ENCODE assay signal across 9 cellular contexts in the genomic region with DNA sequence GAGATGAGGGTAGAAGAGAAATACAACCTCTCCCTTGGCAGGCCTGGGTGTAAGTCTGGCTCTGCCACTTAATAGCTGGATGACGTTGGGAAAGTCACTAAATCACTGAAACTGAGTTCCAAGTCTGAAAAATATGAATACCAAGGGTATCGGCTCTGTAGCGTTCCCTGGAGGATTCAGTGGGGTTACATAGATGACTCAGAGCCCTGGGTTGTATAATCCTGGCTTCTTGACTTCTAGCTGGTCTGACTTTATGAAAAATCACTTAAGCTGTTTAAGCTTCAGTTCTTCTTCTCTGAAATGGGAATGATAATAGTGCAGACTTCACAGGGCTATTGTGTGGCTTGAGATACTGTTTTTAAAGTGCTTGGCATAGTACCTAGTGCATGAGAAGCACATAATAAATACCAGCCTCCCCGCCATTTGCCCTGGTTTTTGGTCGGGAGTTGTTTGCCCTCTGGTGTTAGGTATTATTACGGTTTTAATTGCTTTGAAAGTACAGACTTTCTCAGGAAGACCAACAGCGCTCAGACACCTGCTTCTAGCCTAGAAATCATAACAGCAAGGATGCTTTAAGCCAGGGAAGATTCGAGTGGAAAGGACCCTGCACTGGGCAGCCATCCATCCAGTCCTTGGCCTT. TPM values are rescaled to one million over a fixed set of nuclear protein-coding genes. Genes with fewer than 3 reads are reported as not detected.
A peak's percentile ranks its signal among the peaks of the same experiment; 100 is the strongest.
DNase-seq lines count a peak whose midpoint lies in the region; ATAC-seq and TF ChIP-seq lines count a peak whose summit lies in the region.
"Had no signal": no experiment of that assay in that cellular context is flagged by ENCODE, and none has a peak within 500 bp of the region (broad histone marks: within the 10 kb centered on the region; RNA-seq: fewer than 3 reads in every experiment).

No MANE protein-coding gene starts in this region.

- H3K4me1 ChIP-seq in OCI-LY7 (ENCODE audit: insufficient read depth, low read length, poor library complexity, severe bottlenecking) (peaks cover 8% of the 10 kb centered on the region), esophagus muscularis mucosa (peaks cover 0 to 2% (median 0%) of the 10 kb centered on the region in 4 donors)

- H3K36me3 ChIP-seq in OCI-LY7 (ENCODE audit: insufficient read depth, low read length): peaks cover 95% of the 10 kb centered on the region
- peaks cover 0 to 6% (median 0%) of the 10 kb centered on the region in 4 donors for H3K36me3 ChIP-seq in esophagus muscularis mucosa

- H3K4me1 Mint-ChIP-seq in CD4-positive, alpha-beta T cell (ENCODE audit: low read depth): peaks cover 84% of the 10 kb centered on the region
- no peaks in the 10 kb centered on the region for H3K4me1 Mint-ChIP-seq in Calu3 (ENCODE audit: low read depth, unreplicated experiment)

- TF ChIP-seq POLR2A in esophagus muscularis mucosa (IDR thresholded peaks at IDR 0.05; ENCODE audit: low read depth): no peak

- no peak overlapping the region for H3K4me2 ChIP-seq in OCI-LY7 (ENCODE audit: low read length)

- peaks cover 90% of the 10 kb centered on the region for H3K36me3 Mint-ChIP-seq in CD4-positive, alpha-beta T cell (ENCODE audit: low read depth)
- no peaks in the 10 kb centered on the region for H3K36me3 Mint-ChIP-seq in Calu3 (ENCODE audit: insufficient read depth, unreplicated experiment)

- BruUV-seq in OCI-LY7 (replicated peaks; lab: Mats Ljungman, UMichigan) (no TSS peak), Calu3 (replicated peaks; lab: Mats Ljungman, UMichigan) (no TSS peak)

- H3K9me3 ChIP-seq in CD4-positive, alpha-beta T cell (ENCODE audit: control insufficient read depth, low read length): no peaks in the 10 kb centered on the region
- H3K9me3 ChIP-seq in OCI-LY7 (ENCODE audit: low read length) (no peaks in the 10 kb centered on the region), esophagus muscularis mucosa (no peaks in the 10 kb centered on the region)

- TF ChIP-seq CTCF in CD4-positive, alpha-beta T cell (IDR thresholded peaks at IDR 0.05): peak; percentile 27
- TF ChIP-seq CTCF in OCI-LY7 (conservative IDR thresholded peaks at IDR 0.05; ENCODE audit: low read length): peak; percentile 57
- no peak for TF ChIP-seq CTCF in Calu3 (IDR thresholded peaks at IDR 0.05; ENCODE audit: unreplicated experiment)
- TF ChIP-seq CTCF in esophagus muscularis mucosa (IDR thresholded peaks at IDR 0.05): no peak

- no peaks in the 10 kb centered on the region for H3K9me2 ChIP-seq in OCI-LY7 (ENCODE audit: insufficient read depth, low read length)

- peak overlapping the region; percentile 33 for H3K27ac ChIP-seq in CD4-positive, alpha-beta T cell (ENCODE audit: low read depth, low read length)
- H3K27ac ChIP-seq in OCI-LY7 (ENCODE audit: low read depth, low read length, poor library complexity, severe bottlenecking): no peak overlapping the region
- H3K27ac ChIP-seq in esophagus muscularis mucosa (replicated peaks in 1 of 4): no peak overlapping the region

- no peak overlapping the region for H3K4me3 ChIP-seq in OCI-LY7 (ENCODE audit: low read depth, low read length, poor library complexity, severe bottlenecking)
- no peak overlapping the region for H3K4me3 ChIP-seq in esophagus muscularis mucosa

- WGBS in esophagus muscularis mucosa: 78% methylated on average over 6 of the region's 8 CpGs

- H4K20me1 ChIP-seq in OCI-LY7 (ENCODE audit: insufficient read depth, low read length): no peaks in the 10 kb centered on the region

- H2AFZ ChIP-seq in OCI-LY7 (ENCODE audit: low read length): no peak overlapping the region

- DNase-seq in CD4-positive, alpha-beta T cell: peak in 4 of 10 experiments; percentile 12 to 32 (median 22)
- DNase-seq in OCI-LY7 (ENCODE audit: low spot score): peak; percentile 36
- DNase-seq in fibroblast of gingiva (ENCODE audit: low read depth): peak; percentile 38
- no peak for DNase-seq in Calu3
- DNase-seq in esophagus muscularis mucosa (ENCODE audit: extremely low spot score): no peak
- DNase-seq: activated T-cell treated with anti-CD3 and anti-CD28 coated beads, Interleukin-2, amount 50 U/mL, for 1 hour had no signal

- POLR2A ChIA-PET in CD4-positive, alpha-beta T cell (lab: Charles Lee): interaction anchor here (0.6 to 3.0 kb wide), 6 partner anchors 19 to 160 kb away, joined by 3 to 10 read pairs (median 3); no protein-coding TSS in a partner anchor
- POLR2A ChIA-PET in OCI-LY7 (lab: Charles Lee): interaction anchor here (0.8 to 2.5 kb wide), 4 partner anchors 9 to 58 kb away, joined by 3 to 8 read pairs (median 4); no protein-coding TSS in a partner anchor

- no peaks in the 10 kb centered on the region for H3K79me2 ChIP-seq in OCI-LY7 (ENCODE audit: insufficient read depth, low read depth, low read length)

- H3K27me3 ChIP-seq in CD4-positive, alpha-beta T cell (ENCODE audit: control insufficient read depth, insufficient read depth, low read length): no peaks in the 10 kb centered on the region
- no peaks in the 10 kb centered on the region for H3K27me3 ChIP-seq in esophagus muscularis mucosa

- no peaks in the 10 kb centered on the region for H3K27me3 Mint-ChIP-seq in CD4-positive, alpha-beta T cell
- H3K27me3 Mint-ChIP-seq in Calu3 (ENCODE audit: unreplicated experiment): no peaks in the 10 kb centered on the region

- peak; percentile 33 for ATAC-seq in CD4-positive, alpha-beta T cell (ENCODE audit: poor library complexity)
- ATAC-seq in GM19395 (IDR thresholded peaks at IDR 0.05; ENCODE audit: unreplicated experiment): peak; percentile 37
- ATAC-seq in HG02588 (IDR thresholded peaks at IDR 0.05; ENCODE audit: unreplicated experiment): no peak
- no peak for ATAC-seq in GM21528 (IDR thresholded peaks at IDR 0.05; ENCODE audit: low FRiP score, unreplicated experiment)

- no peak for TF ChIP-seq EP300 in esophagus muscularis mucosa (IDR thresholded peaks at IDR 0.05)

- H3K27ac Mint-ChIP-seq in CD4-positive, alpha-beta T cell: peak overlapping the region; percentile 80
- no peak overlapping the region for H3K27ac Mint-ChIP-seq in Calu3 (ENCODE audit: unreplicated experiment)

- H3K9me3 Mint-ChIP-seq in CD4-positive, alpha-beta T cell: no peaks in the 10 kb centered on the region
- H3K9me3 Mint-ChIP-seq in Calu3 (ENCODE audit: low read depth, unreplicated experiment): no peaks in the 10 kb centered on the region

- intact Hi-C loops in CD4-positive, alpha-beta T cell (cut with DNase I, micrococcal nuclease): loop anchor here in 1 of 2 experiments (1.0 to 5.0 kb wide), 2 partner anchors 42 to 55 kb away; a partner anchor contains a TSS
- intact Hi-C loops in OCI-LY7 (cut with micrococcal nuclease; ENCODE audit: unreplicated experiment) (loop anchor here (1.0 kb wide), 1 partner anchor 56 kb away; no protein-coding TSS in a partner anchor), Calu3 (cut with micrococcal nuclease; ENCODE audit: unreplicated experiment) (no loop called here), esophagus muscularis mucosa (cut with DNase I) (no loop called here)

- peak overlapping the region; percentile 62 for H3K4me3 Mint-ChIP-seq in CD4-positive, alpha-beta T cell
- no peak overlapping the region for H3K4me3 Mint-ChIP-seq in Calu3 (ENCODE audit: low read depth, unreplicated experiment)

- CTCF ChIA-PET in CD4-positive, alpha-beta T cell (lab: Charles Lee): interaction anchor here (1.0 kb wide), 1 partner anchor 56 kb away, joined by 3 read pairs; no protein-coding TSS in a partner anchor
- CTCF ChIA-PET in OCI-LY7 (lab: Charles Lee; ENCODE audit: unreplicated experiment): no interaction called here
- CTCF ChIA-PET in Calu3 (lab: Charles Lee): no interaction called here

RNA-seq across cellular contexts. Expression of a gene that starts 43.0 kb away (rescaled TPM):
- 100 to 1,000 TPM; 271 to 287 TPM for total RNA-seq in CD4-positive, alpha-beta T cell
- total RNA-seq in OCI-LY7 (2014; rRNA removed; shearing (Covaris generic)): 221 and 258 TPM in 2 replicates
- total RNA-seq in OCI-LY7 (2022) (419 and 461 TPM in 2 replicates), Calu3 (2022) (37.8 and 38.8 TPM in 2 replicates), esophagus muscularis mucosa (10 to 100 TPM; 12.6 to 24.9 (median 14.6) TPM)

Comparison
In these comparisons a context has a peak if more than half of its experiments do, and no peak if none do; other contexts are left out.
1. ATAC-seq: peak in CD4-positive, alpha-beta T cell (single experiment) and GM19395 (single experiment); none in HG02588 (single experiment) and GM21528 (single experiment).
2. DNase-seq: peak in OCI-LY7 (single experiment) and fibroblast of gingiva (single experiment); none in Calu3 (single experiment) and esophagus muscularis mucosa (single experiment).
3. CTCF ChIP-seq: peak in CD4-positive, alpha-beta T cell (single experiment) and OCI-LY7 (single experiment); none in Calu3 (single experiment) and esophagus muscularis mucosa (0 of 3).